18 cellular contexts compared by ENCODE assay signal in genomic region chr4:55068522-55068921, GRCh38. TPM values are rescaled to one million over a fixed set of nuclear protein-coding genes. Genes with fewer than 3 reads are reported as not detected.
A peak's percentile ranks its signal among the peaks of the same experiment; 100 is the strongest.
DNase-seq lines count a peak whose midpoint lies in the region; ATAC-seq, FAIRE-seq and TF ChIP-seq lines count a peak whose summit lies in the region.
"Had no signal": no experiment of that assay in that cellular context is flagged by ENCODE, and none has a peak within 500 bp of the region (broad histone marks: within the 10 kb centered on the region; RNA-seq: fewer than 3 reads in every experiment).

No MANE protein-coding gene starts in this region.

- H3K79me1 ChIP-seq in mesendoderm (ENCODE audit: low read length), result no peaks in the 10 kb centered on the region

- H3K36me3 Mint-ChIP-seq in astrocyte (ENCODE audit: low read depth, unreplicated experiment), result no peaks in the 10 kb centered on the region
- H3K36me3 Mint-ChIP-seq in MCF 10A (ENCODE audit: insufficient read depth, unreplicated experiment), result no peaks in the 10 kb centered on the region

- no peak overlapping the region for H3K56ac ChIP-seq in mesendoderm (ENCODE audit: low read length)

- H3K9me3 Mint-ChIP-seq in astrocyte (ENCODE audit: unreplicated experiment) (no peaks in the 10 kb centered on the region), MCF 10A (ENCODE audit: unreplicated experiment) (no peaks in the 10 kb centered on the region)
- H3K9me3 Mint-ChIP-seq: H9 had no signal

- DNase-seq in right atrium auricular region (ENCODE audit: low spot score), result no peak
- DNase-seq in left ventricle myocardium superior, result no peak
- DNase-seq in astrocyte (ENCODE audit: low read depth), result no peak
- DNase-seq in mesendoderm, result peak; percentile 23
- DNase-seq in thyroid gland, result no peak
- DNase-seq in transverse colon, result no peak
- no peak for DNase-seq in MCF 10A (ENCODE audit: unreplicated experiment)
- DNase-seq: C1 segment of cervical spinal cord, H9, NCI-H1048, NCI-H510A treated with DMSO at 0.1 percent for 48 hours had no signal

- in situ Hi-C loops in transverse colon (cut with MboI; ENCODE audit: low pct_ligation_motif_present in 1 of 4, low pct_unique_long_range_greater_than_20kb in 1 of 4, low sequenced_read_pairs in 3 of 4), result no loop called here

- no peak overlapping the region for H2BK15ac ChIP-seq in mesendoderm (replicated peaks; ENCODE audit: low read depth)

- no peak overlapping the region for H3K23ac ChIP-seq in mesendoderm (ENCODE audit: low read length)

- H2AFZ ChIP-seq in astrocyte (ENCODE audit: low read depth, low read length), result no peak overlapping the region

- H3K79me2 ChIP-seq in astrocyte (ENCODE audit: insufficient read depth, low read length) (no peaks in the 10 kb centered on the region), mesendoderm (ENCODE audit: control insufficient read depth, insufficient read depth, low read length) (no peaks in the 10 kb centered on the region)

- no peaks in the 10 kb centered on the region for H3K9me3 ChIP-seq in right atrium auricular region
- no peaks in the 10 kb centered on the region for H3K9me3 ChIP-seq in astrocyte (ENCODE audit: insufficient read depth, low read depth, low read length)
- H3K9me3 ChIP-seq in thyroid gland, result no peaks in the 10 kb centered on the region
- H3K9me3 ChIP-seq in transverse colon, result no peaks in the 10 kb centered on the region
- H3K9me3 ChIP-seq: A549, SJSA1 had no signal

- FAIRE-seq in astrocyte (lab: Jason Lieb, UNC), result no peak
- FAIRE-seq: A549, GM12892, HepG2 had no signal

- no peak overlapping the region for H2BK5ac ChIP-seq in mesendoderm (ENCODE audit: low read length)

- no peak for TF ChIP-seq EP300 in transverse colon (IDR thresholded peaks at IDR 0.05; ENCODE audit: low read depth)

- TF ChIP-seq CTCF in right atrium auricular region (IDR thresholded peaks at IDR 0.05) (no peak), astrocyte (IDR thresholded peaks at IDR 0.05; ENCODE audit: insufficient read depth, low read depth, low read length) (no peak), thyroid gland (IDR thresholded peaks at IDR 0.05) (no peak), transverse colon (IDR thresholded peaks at IDR 0.05) (no peak), MCF 10A (IDR thresholded peaks at IDR 0.05; ENCODE audit: unreplicated experiment) (no peak)

- H3K4ac ChIP-seq in mesendoderm (ENCODE audit: low read depth, low read length), result no peak overlapping the region

- intact Hi-C loops in left ventricle myocardium superior (cut with micrococcal nuclease), result no loop called here
- intact Hi-C loops in thyroid gland (cut with DNase I), result no loop called here
- intact Hi-C loops in transverse colon (cut with DNase I; ENCODE audit: low total_unique reads), result no loop called here
- intact Hi-C loops in MCF 10A (cut with micrococcal nuclease), result no loop called here

- H3K4me1 ChIP-seq in right atrium auricular region, result no peaks in the 10 kb centered on the region
- peaks cover 8% of the 10 kb centered on the region for H3K4me1 ChIP-seq in astrocyte (ENCODE audit: insufficient read depth, low read length)
- H3K4me1 ChIP-seq in mesendoderm (ENCODE audit: control insufficient read depth, low read depth, low read length), result no peaks in the 10 kb centered on the region
- no peaks in the 10 kb centered on the region for H3K4me1 ChIP-seq in thyroid gland
- H3K4me1 ChIP-seq in transverse colon, result no peaks in the 10 kb centered on the region
- H3K4me1 ChIP-seq: A549, SJSA1 had no signal

- H3K4me3 ChIP-seq in right atrium auricular region, result no peak overlapping the region
- no peak overlapping the region for H3K4me3 ChIP-seq in astrocyte (ENCODE audit: insufficient read depth, low read depth, low read length)
- H3K4me3 ChIP-seq in mesendoderm (ENCODE audit: low read length), result no peak overlapping the region
- H3K4me3 ChIP-seq in thyroid gland (replicated peaks in 1 of 3), result no peak overlapping the region
- H3K4me3 ChIP-seq in transverse colon, result no peak overlapping the region
- H3K4me3 ChIP-seq: A549, SJSA1 had no signal

- CTCF ChIA-PET in MCF 10A (lab: Yijun Ruan, JAX), result interaction anchor here (0.7 to 1.5 kb wide), 3 partner anchors 37 to 97 kb away, joined by 3 to 4 read pairs (median 4); no protein-coding TSS in a partner anchor

- POLR2A ChIA-PET in MCF 10A (lab: Yijun Ruan, JAX), result no interaction called here

- no TSS peak for BruUV-seq in MCF 10A (replicated peaks; lab: Mats Ljungman, UMichigan)

- H3K36me3 ChIP-seq in right atrium auricular region (no peaks in the 10 kb centered on the region), astrocyte (ENCODE audit: insufficient read depth, low read length) (no peaks in the 10 kb centered on the region), mesendoderm (ENCODE audit: control insufficient read depth, insufficient read depth, low read length) (no peaks in the 10 kb centered on the region), thyroid gland (no peaks in the 10 kb centered on the region), transverse colon (no peaks in the 10 kb centered on the region)
- H3K36me3 ChIP-seq: SJSA1 had no signal

- H3K4me1 Mint-ChIP-seq in astrocyte (ENCODE audit: low read depth, unreplicated experiment), result peaks cover 16% of the 10 kb centered on the region
- H3K4me1 Mint-ChIP-seq in MCF 10A (ENCODE audit: insufficient read depth, unreplicated experiment), result peaks cover 8% of the 10 kb centered on the region

- H3K27me3 Mint-ChIP-seq in astrocyte (ENCODE audit: low read depth, unreplicated experiment), result no peaks in the 10 kb centered on the region
- no peaks in the 10 kb centered on the region for H3K27me3 Mint-ChIP-seq in MCF 10A (ENCODE audit: insufficient read depth, unreplicated experiment)

- ATAC-seq in left ventricle myocardium superior (no peak), GM21529 (IDR thresholded peaks at IDR 0.05; ENCODE audit: unreplicated experiment) (no peak)
- ATAC-seq: A549, HepG2 had no signal

- no CpG with 5 or more reads among the region's 7 CpGs for WGBS in mesendoderm (ENCODE audit: extremely low coverage, insufficient coverage, low lambda C conversion rate)
- WGBS in thyroid gland, 2 donors, result 58 to 67% methylated on average over 7 of the region's 7 CpGs
- 10 to 50% methylated on average over 2 to 7 of the region's 7 CpGs for WGBS in transverse colon (ENCODE audit: low coverage in 1 of 2), 2 donors

- peak overlapping the region; percentile 66 for H3K27ac Mint-ChIP-seq in astrocyte (ENCODE audit: unreplicated experiment)
- no peak overlapping the region for H3K27ac Mint-ChIP-seq in MCF 10A (ENCODE audit: low read depth, unreplicated experiment)
- H3K27ac Mint-ChIP-seq: H9 had no signal

- no peak overlapping the region for H2BK120ac ChIP-seq in mesendoderm (ENCODE audit: low read depth, low read length)

- no peaks in the 10 kb centered on the region for H4K20me1 ChIP-seq in astrocyte (ENCODE audit: insufficient read depth, low read length)

- H3K27ac ChIP-seq in right atrium auricular region (peak overlapping the region; percentile 14 to 34), astrocyte (ENCODE audit: low read depth, low read length) (no peak overlapping the region), mesendoderm (ENCODE audit: low read depth, low read length) (no peak overlapping the region), thyroid gland (peak overlapping the region in 2 of 3 donors; percentile 12 to 37), transverse colon (no peak overlapping the region)
- H3K27ac ChIP-seq: A549, KMS-11, RWPE1, SJSA1 had no signal

- no peak overlapping the region for H4K8ac ChIP-seq in mesendoderm (ENCODE audit: low read depth, low read length)

- H3K4me3 Mint-ChIP-seq in astrocyte (ENCODE audit: unreplicated experiment) (no peak overlapping the region), MCF 10A (ENCODE audit: unreplicated experiment) (no peak overlapping the region)
- H3K4me3 Mint-ChIP-seq: H9 had no signal

- no peak overlapping the region for H3K18ac ChIP-seq in mesendoderm (ENCODE audit: low read length)

- H3K9ac ChIP-seq in astrocyte (ENCODE audit: low read length) (no peak overlapping the region), mesendoderm (ENCODE audit: low read length) (no peak overlapping the region)
- H3K9ac ChIP-seq: KMS-11 had no signal

- H4K5ac ChIP-seq in mesendoderm (ENCODE audit: low read length), result no peak overlapping the region

- H3K4me2 ChIP-seq in astrocyte (ENCODE audit: low read length) (peak overlapping the region; percentile 42), mesendoderm (ENCODE audit: low read length) (no peak overlapping the region)
- H3K4me2 ChIP-seq: A549, KMS-11 had no signal

- H3K27me3 ChIP-seq in right atrium auricular region (no peaks in the 10 kb centered on the region), astrocyte (ENCODE audit: insufficient read depth, low read length) (no peaks in the 10 kb centered on the region), mesendoderm (ENCODE audit: insufficient read depth, low read length, poor library complexity) (no peaks in the 10 kb centered on the region), thyroid gland (no peaks in the 10 kb centered on the region), transverse colon (no peaks in the 10 kb centered on the region)
- H3K27me3 ChIP-seq: SJSA1 had no signal

- no peak overlapping the region for H2AK5ac ChIP-seq in mesendoderm (ENCODE audit: low read length)

- TF ChIP-seq POLR2A in thyroid gland (IDR thresholded peaks at IDR 0.05) (no peak), transverse colon (IDR thresholded peaks at IDR 0.05) (no peak)

RNA-seq across cellular contexts. Expression of gene KDR, which starts 56.9 kb away (rescaled TPM):
- total RNA-seq in right atrium auricular region (10 to 100 TPM; 32.5 to 52.9 TPM), left ventricle myocardium superior (21.2 TPM), astrocyte (2.5 TPM in 2 replicates), thyroid gland (100 to 1,000 TPM in 2 of 4 donors, 10 to 100 TPM in 2; 62.5 to 153 (median 96.8) TPM), transverse colon (1 to 10 TPM; 1.9 to 7.5 (median 3.9) TPM), MCF 10A (2022) (0.34 and 0.37 TPM in 2 replicates)
- 39.2 TPM for polyA plus RNA-seq in mesendoderm (2013, experiment 1 of 2)
- 38.7 TPM for polyA plus RNA-seq in mesendoderm (2013, experiment 2 of 2)
- total RNA-seq: HepG2 had no signal
- polyA plus RNA-seq: A549, HepG2 had no signal

Comparison
In these comparisons a context has a peak if more than half of its experiments do, and no peak if none do; other contexts are left out.
1. H3K27ac ChIP-seq: peak in right atrium auricular region (2 of 2) and thyroid gland (2 of 3); none in astrocyte (single experiment), mesendoderm (single experiment) and transverse colon (0 of 4).